Comparison of ENCODE assay signal across 30 cellular contexts in the genomic region with DNA sequence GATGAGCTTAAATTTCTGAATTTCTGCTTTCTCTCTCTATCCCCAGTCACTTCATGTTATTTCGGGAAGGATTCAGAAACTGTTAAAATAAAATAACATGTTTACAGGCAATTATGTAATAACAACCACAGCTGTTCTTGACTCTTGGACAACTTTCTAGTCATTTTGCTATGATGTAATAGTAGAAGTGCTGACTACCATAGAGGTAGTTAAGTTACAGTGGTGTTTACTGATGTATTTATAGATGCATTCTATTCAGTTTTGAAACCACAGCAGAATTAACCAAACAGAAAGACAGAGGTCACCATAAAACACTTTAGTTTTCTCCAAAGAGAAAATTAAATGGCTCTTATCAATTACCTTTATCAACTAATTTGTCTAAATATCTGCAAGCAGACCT.
"Had no signal": no experiment of that assay in that cellular context is flagged by ENCODE, and none has a peak within 500 bp of the region (broad histone marks: within the 10 kb centered on the region; RNA-seq: fewer than 3 reads in every experiment).

No MANE protein-coding gene starts in this region.

- DNase-seq: activated CD4-positive, alpha-beta memory T cell treated with anti-CD3 and anti-CD28 coated beads for 36 hours; activated CD4-positive, alpha-beta T cell treated with anti-CD3 and anti-CD28 coated beads, Interleukin-2, amount 10 ng/mL, durations not matched to agents 24 days and 14 days; activated CD4-positive, CD25-positive, alpha-beta regulatory T cell treated with anti-CD3 and anti-CD28 coated beads, Interleukin-2, amount 50 U/mL, for 72 hours; activated CD8-positive, alpha-beta memory T cell treated with anti-CD3 and anti-CD28 coated beads, Interleukin-2, amount 50 U/mL, for 4 hours; activated effector memory CD4-positive, alpha-beta T cell treated with anti-CD3 and anti-CD28 coated beads, Interleukin-2, amount 50 U/mL, for 16 hours; activated naive CD4-positive, alpha-beta T cell treated with anti-CD3 and anti-CD28 coated beads for 36 hours; activated naive CD8-positive, alpha-beta T cell treated with anti-CD3 and anti-CD28 coated beads for 36 hours; activated T-cell treated with anti-CD3 and anti-CD28 coated beads, Interleukin-2, amount 50 U/mL, for 1 hour; amniotic stem cell; brain microvascular endothelial cell; cortex of kidney; effector memory CD8-positive, alpha-beta T cell; left cardiac atrium; midbrain; naive thymus-derived CD8-positive, alpha-beta T cell; occipital lobe; stimulated activated CD4-positive, alpha-beta T cell treated with anti-CD3 and anti-CD28 coated beads, Interleukin-15, amount 100 ng/mL, for 24 hours; stimulated activated CD4-positive, alpha-beta T cell treated with anti-CD3 and anti-CD28 coated beads, Interleukin-2, amount 100 ng/mL, for 24 hours; stimulated activated naive CD4-positive, alpha-beta T cell treated with Interleukin-2 at 50 U/mL for 16 hours; T-helper 9 cell; WERI-Rb-1 had no signal

- H3K36me3 Mint-ChIP-seq: activated CD4-positive, alpha-beta memory T cell treated with anti-CD3 and anti-CD28 coated beads for 36 hours; activated naive CD8-positive, alpha-beta T cell treated with anti-CD3 and anti-CD28 coated beads for 36 hours; naive thymus-derived CD8-positive, alpha-beta T cell had no signal

- H3K27me3 ChIP-seq: brain microvascular endothelial cell, gastroesophageal sphincter, hepatocyte, right atrium auricular region, tibial nerve had no signal

- H3K4me1 Mint-ChIP-seq: activated CD4-positive, alpha-beta T cell treated with anti-CD3 and anti-CD28 coated beads, Interleukin-2, amount 10 ng/mL, durations not matched to agents 24 days and 14 days; activated naive CD8-positive, alpha-beta T cell treated with anti-CD3 and anti-CD28 coated beads for 36 hours; naive thymus-derived CD8-positive, alpha-beta T cell; neural crest cell had no signal

- H3K4me3 ChIP-seq: gastroesophageal sphincter, hepatocyte, right atrium auricular region, tibial nerve had no signal

- H3K4me3 Mint-ChIP-seq: activated CD4-positive, alpha-beta memory T cell treated with anti-CD3 and anti-CD28 coated beads for 36 hours; activated CD4-positive, alpha-beta T cell treated with anti-CD3 and anti-CD28 coated beads, Interleukin-2, amount 10 ng/mL, durations not matched to agents 24 days and 14 days; activated naive CD4-positive, alpha-beta T cell treated with anti-CD3 and anti-CD28 coated beads for 36 hours; activated naive CD8-positive, alpha-beta T cell treated with anti-CD3 and anti-CD28 coated beads for 36 hours; activated T-helper 1 cell treated with anti-CD3 and anti-CD28 coated beads, Interleukin-12 subunit alpha, Interleukin-12 subunit beta, Interleukin-2, Interleukin-4 antibody, amounts not matched to agents 30 ng/mL and 10 ng/mL and 1 ng/mL, durations not matched to agents 14 hours and 24 hours and 36 hours; effector memory CD8-positive, alpha-beta T cell; naive thymus-derived CD8-positive, alpha-beta T cell; neural crest cell; T-helper 1 cell treated with Interleukin-12 subunit alpha and Interleukin-12 subunit beta and Interleukin-4 antibody, amounts not matched to agents 30 μg/mL and 1 μg/mL, for 36 hours had no signal

- H3K27ac Mint-ChIP-seq: activated CD4-positive, alpha-beta memory T cell treated with anti-CD3 and anti-CD28 coated beads for 36 hours; activated CD4-positive, alpha-beta T cell treated with anti-CD3 and anti-CD28 coated beads, Interleukin-2, amount 10 ng/mL, durations not matched to agents 24 days and 14 days; activated naive CD4-positive, alpha-beta T cell treated with anti-CD3 and anti-CD28 coated beads for 36 hours; activated naive CD8-positive, alpha-beta T cell treated with anti-CD3 and anti-CD28 coated beads for 36 hours; activated T-helper 1 cell treated with anti-CD3 and anti-CD28 coated beads, Interleukin-12 subunit alpha, Interleukin-12 subunit beta, Interleukin-2, Interleukin-4 antibody, amounts not matched to agents 30 ng/mL and 10 ng/mL and 1 ng/mL, durations not matched to agents 14 hours and 24 hours and 36 hours; effector memory CD8-positive, alpha-beta T cell; naive thymus-derived CD8-positive, alpha-beta T cell; T-helper 1 cell treated with Interleukin-12 subunit alpha and Interleukin-12 subunit beta and Interleukin-4 antibody, amounts not matched to agents 30 μg/mL and 1 μg/mL, for 36 hours had no signal

- H3K36me3 ChIP-seq: brain microvascular endothelial cell, gastroesophageal sphincter, right atrium auricular region, tibial nerve, WERI-Rb-1 had no signal

- H3K9me3 Mint-ChIP-seq: activated CD4-positive, alpha-beta T cell treated with anti-CD3 and anti-CD28 coated beads, Interleukin-2, amount 10 ng/mL, durations not matched to agents 24 days and 14 days; activated T-helper 1 cell treated with anti-CD3 and anti-CD28 coated beads, Interleukin-12 subunit alpha, Interleukin-12 subunit beta, Interleukin-2, Interleukin-4 antibody, amounts not matched to agents 30 ng/mL and 10 ng/mL and 1 ng/mL, durations not matched to agents 14 hours and 24 hours and 36 hours had no signal

- H3K9me3 ChIP-seq: gastroesophageal sphincter, right atrium auricular region, tibial nerve had no signal

- ATAC-seq: effector memory CD8-positive, alpha-beta T cell; esophagus mucosa; gastroesophageal sphincter; left cardiac atrium; naive thymus-derived CD8-positive, alpha-beta T cell had no signal

- H3K9ac ChIP-seq: parathyroid adenoma had no signal

- H3K4me1 ChIP-seq: gastroesophageal sphincter, parathyroid adenoma, right atrium auricular region, tibial nerve had no signal

- H3K4me2 ChIP-seq: hepatocyte had no signal

- H2AFZ ChIP-seq: hepatocyte, parathyroid adenoma had no signal

- H3K27me3 Mint-ChIP-seq: activated CD4-positive, alpha-beta memory T cell treated with anti-CD3 and anti-CD28 coated beads for 36 hours; activated CD4-positive, alpha-beta T cell treated with anti-CD3 and anti-CD28 coated beads, Interleukin-2, amount 10 ng/mL, durations not matched to agents 24 days and 14 days; activated naive CD8-positive, alpha-beta T cell treated with anti-CD3 and anti-CD28 coated beads for 36 hours; effector memory CD8-positive, alpha-beta T cell; naive thymus-derived CD8-positive, alpha-beta T cell had no signal

- H3K79me2 ChIP-seq: hepatocyte, parathyroid adenoma had no signal

- H3K27ac ChIP-seq: brain microvascular endothelial cell, gastroesophageal sphincter, hepatocyte, parathyroid adenoma, right atrium auricular region, tibial nerve, WERI-Rb-1 had no signal
